ENCODE assay signal across 17 cellular contexts in genomic region chr2:1726558-1726957, GRCh38. TPM values are rescaled to one million over a fixed set of nuclear protein-coding genes. Genes with fewer than 3 reads are reported as not detected.
"Had no signal": no experiment of that assay in that cellular context is flagged by ENCODE, and none has a peak within 500 bp of the region (broad histone marks: within the 10 kb centered on the region; RNA-seq: fewer than 3 reads in every experiment).

No MANE protein-coding gene starts in this region.

- FAIRE-seq: islet of Langerhans, TTC549, urothelium cell line had no signal

- H3K27me3 ChIP-seq: ascending aorta, ovary had no signal

- H3K27ac ChIP-seq: ovary, skin epidermis had no signal

- H3K36me3 Mint-ChIP-seq: activated CD4-positive, alpha-beta memory T cell treated with anti-CD3 and anti-CD28 coated beads for 36 hours; memory B cell had no signal

- DNase-seq: activated CD4-positive, alpha-beta memory T cell treated with anti-CD3 and anti-CD28 coated beads for 36 hours; activated CD4-positive, alpha-beta T cell treated with anti-CD3 and anti-CD28 coated beads for 1 hour; activated T-cell treated with anti-CD3 and anti-CD28 coated beads, Interleukin-2, amount 50 U/mL, for 72 hours; caudate nucleus; erythroblast had no signal

- H3K4me3 Mint-ChIP-seq: activated CD4-positive, alpha-beta memory T cell treated with anti-CD3 and anti-CD28 coated beads for 36 hours; activated T-cell treated with anti-CD3 and anti-CD28 coated beads, Interleukin-2, amount 50 U/mL, for 72 hours; dendritic cell treated with granulocyte-macrophage colony-stimulating factor and Interleukin-4, amounts not matched to agents 40 ng/mL and 50 ng/mL, for 4 days; memory B cell; neural crest cell; T-helper 1 cell treated with Interleukin-12 subunit alpha and Interleukin-12 subunit beta and Interleukin-4 antibody, amounts not matched to agents 30 μg/mL and 1 μg/mL, for 36 hours had no signal

- ATAC-seq: activated T-cell treated with anti-CD3 and anti-CD28 coated beads, Interleukin-2, amount 50 U/mL, for 72 hours; SK-N-SH treated with all-trans-retinoic acid at 6 μM for 48 hours had no signal

- H3K9me3 ChIP-seq: ascending aorta, ovary, stomach had no signal

- H3K27me3 Mint-ChIP-seq: activated CD4-positive, alpha-beta memory T cell treated with anti-CD3 and anti-CD28 coated beads for 36 hours; dendritic cell treated with granulocyte-macrophage colony-stimulating factor and Interleukin-4, amounts not matched to agents 40 ng/mL and 50 ng/mL, for 4 days; memory B cell had no signal

- H3K9me3 Mint-ChIP-seq: activated CD4-positive, alpha-beta memory T cell treated with anti-CD3 and anti-CD28 coated beads for 36 hours; activated T-cell treated with anti-CD3 and anti-CD28 coated beads, Interleukin-2, amount 50 U/mL, for 72 hours; dendritic cell treated with granulocyte-macrophage colony-stimulating factor and Interleukin-4, amounts not matched to agents 40 ng/mL and 50 ng/mL, for 4 days; memory B cell; neural crest cell; T-helper 1 cell treated with Interleukin-12 subunit alpha and Interleukin-12 subunit beta and Interleukin-4 antibody, amounts not matched to agents 30 μg/mL and 1 μg/mL, for 36 hours had no signal

- H3K27ac Mint-ChIP-seq: activated CD4-positive, alpha-beta memory T cell treated with anti-CD3 and anti-CD28 coated beads for 36 hours; activated T-cell treated with anti-CD3 and anti-CD28 coated beads, Interleukin-2, amount 50 U/mL, for 72 hours; dendritic cell treated with granulocyte-macrophage colony-stimulating factor and Interleukin-4, amounts not matched to agents 40 ng/mL and 50 ng/mL, for 4 days; memory B cell; T-helper 1 cell treated with Interleukin-12 subunit alpha and Interleukin-12 subunit beta and Interleukin-4 antibody, amounts not matched to agents 30 μg/mL and 1 μg/mL, for 36 hours had no signal

- H3K4me3 ChIP-seq: ovary, skin epidermis, stomach had no signal

- H3K36me3 ChIP-seq: ascending aorta, ovary, stomach had no signal

- H3K4me1 Mint-ChIP-seq: memory B cell had no signal

RNA-seq across cellular contexts. Expression of gene PXDN, which starts 17.8 kb away (rescaled TPM):
- total RNA-seq: activated CD4-positive, alpha-beta memory T cell treated with anti-CD3 and anti-CD28 coated beads for 36 hours had no signal
